ENCODE assay signal across 24 cellular contexts in the genomic region with DNA sequence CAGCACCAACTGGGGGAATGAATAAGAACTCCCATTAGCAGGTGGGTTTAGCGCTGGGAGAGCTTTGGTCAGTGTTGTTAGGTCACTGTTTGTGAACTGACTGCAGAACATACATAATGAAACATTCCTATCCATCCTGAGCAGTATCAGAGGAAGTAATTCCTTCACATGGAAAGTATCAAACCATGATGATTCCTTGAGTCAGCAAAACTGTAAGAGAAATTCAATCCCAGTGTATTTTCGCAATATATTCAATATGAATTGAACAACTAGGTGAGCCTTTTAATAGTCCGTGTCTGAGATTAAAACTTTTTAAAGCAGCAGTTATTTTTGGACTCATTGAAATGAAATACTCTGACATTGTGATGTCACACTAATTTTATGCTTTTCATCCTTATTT. TPM values are rescaled to one million over a fixed set of nuclear protein-coding genes. Genes with fewer than 3 reads are reported as not detected.
DNase-seq lines count a peak whose midpoint lies in the region; ATAC-seq lines count a peak whose summit lies in the region.
"Had no signal": no experiment of that assay in that cellular context is flagged by ENCODE, and none has a peak within 500 bp of the region (broad histone marks: within the 10 kb centered on the region; RNA-seq: fewer than 3 reads in every experiment).

No MANE protein-coding gene starts in this region.

- H3K27ac Mint-ChIP-seq in activated naive CD4-positive, alpha-beta T cell treated with anti-CD3 and anti-CD28 coated beads, Interleukin-2, amount 10 ng/mL, durations not matched to agents 7 days and 5 days: peak overlapping the region; percentile 3
- peak overlapping the region; percentile 12 to 70 (median 42) for H3K27ac Mint-ChIP-seq in CD4-positive, alpha-beta memory T cell
- peak overlapping the region; percentile 9 for H3K27ac Mint-ChIP-seq in T-helper 17 cell
- peak overlapping the region; percentile 78 for H3K27ac Mint-ChIP-seq in memory B cell
- H3K27ac Mint-ChIP-seq: CD14-positive monocyte had no signal

- no peaks in the 10 kb centered on the region for H3K9me3 Mint-ChIP-seq in activated naive CD4-positive, alpha-beta T cell treated with anti-CD3 and anti-CD28 coated beads, Interleukin-2, amount 10 ng/mL, durations not matched to agents 7 days and 5 days
- H3K9me3 Mint-ChIP-seq in CD4-positive, alpha-beta memory T cell: no peaks in the 10 kb centered on the region
- H3K9me3 Mint-ChIP-seq in memory B cell: peaks cover 2% of the 10 kb centered on the region
- H3K9me3 Mint-ChIP-seq: CD14-positive monocyte had no signal

- H3K36me3 Mint-ChIP-seq in activated naive CD4-positive, alpha-beta T cell treated with anti-CD3 and anti-CD28 coated beads, Interleukin-2, amount 10 ng/mL, durations not matched to agents 7 days and 5 days: peaks cover 55% of the 10 kb centered on the region
- peaks cover 37 to 65% of the 10 kb centered on the region in 2 donors for H3K36me3 Mint-ChIP-seq in CD4-positive, alpha-beta memory T cell
- H3K36me3 Mint-ChIP-seq in T-helper 17 cell (ENCODE audit: low read depth): peaks cover 6% of the 10 kb centered on the region
- H3K36me3 Mint-ChIP-seq in memory B cell: peaks cover 21% of the 10 kb centered on the region

- H3K4me3 Mint-ChIP-seq in activated naive CD4-positive, alpha-beta T cell treated with anti-CD3 and anti-CD28 coated beads, Interleukin-2, amount 10 ng/mL, durations not matched to agents 7 days and 5 days: no peak overlapping the region
- no peak overlapping the region for H3K4me3 Mint-ChIP-seq in CD4-positive, alpha-beta memory T cell
- no peak overlapping the region for H3K4me3 Mint-ChIP-seq in T-helper 17 cell
- no peak overlapping the region for H3K4me3 Mint-ChIP-seq in memory B cell
- H3K4me3 Mint-ChIP-seq: CD14-positive monocyte had no signal

- no peak overlapping the region for H3K27ac ChIP-seq in CD4-positive, alpha-beta memory T cell (ENCODE audit: low read depth, low read length)
- H3K27ac ChIP-seq: KMS-11, Peyer's patch had no signal

- peaks cover 62% of the 10 kb centered on the region for H3K36me3 ChIP-seq in CD4-positive, alpha-beta memory T cell (ENCODE audit: insufficient read depth, low read length)

- intact Hi-C loops in CD4-positive, alpha-beta memory T cell (cut with micrococcal nuclease): no loop called here

- ATAC-seq in T-helper 17 cell: no peak
- ATAC-seq in memory B cell (ENCODE audit: low read depth): no peak
- no peak for ATAC-seq in HG02840 (IDR thresholded peaks at IDR 0.05; ENCODE audit: low FRiP score, unreplicated experiment)
- ATAC-seq in HG02763 (IDR thresholded peaks at IDR 0.05; ENCODE audit: unreplicated experiment): no peak
- ATAC-seq: GM12878, HCT116, Right ventricle myocardium inferior had no signal

- no peaks in the 10 kb centered on the region for H3K4me1 ChIP-seq in CD4-positive, alpha-beta memory T cell (ENCODE audit: insufficient read depth, low read length)
- H3K4me1 ChIP-seq: Peyer's patch had no signal

- DNase-seq in activated naive CD4-positive, alpha-beta T cell treated with anti-CD3 and anti-CD28 coated beads, Interleukin-2, amount 10 ng/mL, durations not matched to agents 7 days and 5 days: no peak
- no peak for DNase-seq in activated naive CD4-positive, alpha-beta T cell treated with Interleukin-2 at 50 U/mL for 16 hours
- no peak for DNase-seq in CD4-positive, alpha-beta memory T cell
- DNase-seq in T-helper 17 cell: no peak
- DNase-seq in memory B cell (ENCODE audit: low spot score in 2 of 2): no peak
- DNase-seq: AML-193; DMS153; GF-D8; GOT3; MV-4-11; NCI-H187; NCI-H2107; NCI-H510A; NCI-H748 treated with DMSO at 0.1 percent for 48 hours; NK-92 treated with Interleukin-12 subunit alpha and Interleukin-12 subunit beta, amount 100 ng/mL, for 24 hours; Peyer's patch had no signal

- H3K9me3 ChIP-seq in CD4-positive, alpha-beta memory T cell (ENCODE audit: control insufficient read depth in 1 of 2, low read length in 2 of 2): no peaks in the 10 kb centered on the region
- no peaks in the 10 kb centered on the region for H3K9me3 ChIP-seq in T-helper 17 cell (ENCODE audit: control insufficient read depth, low read length, poor library complexity, severe bottlenecking)
- H3K9me3 ChIP-seq: Peyer's patch had no signal

- POLR2A ChIA-PET in CD4-positive, alpha-beta memory T cell (lab: Charles Lee; ENCODE audit: partially characterized antibody): no interaction called here

- H3K4me3 ChIP-seq in CD4-positive, alpha-beta memory T cell (ENCODE audit: low read length in 2 of 2): no peak overlapping the region
- H3K4me3 ChIP-seq: GM12878, Peyer's patch had no signal

- CTCF ChIA-PET in activated naive CD4-positive, alpha-beta T cell treated with anti-CD3 and anti-CD28 coated beads, Interleukin-2, amount 10 ng/mL, durations not matched to agents 7 days and 5 days (lab: Charles Lee): interaction anchor here (0.9 kb wide), 1 partner anchor 16 kb away, joined by 3 read pairs; no protein-coding TSS in a partner anchor
- CTCF ChIA-PET in CD4-positive, alpha-beta memory T cell (lab: Charles Lee; ENCODE audit: partially characterized antibody): interaction anchor here (0.8 kb wide), 1 partner anchor 24 kb away, joined by 3 read pairs; no protein-coding TSS in a partner anchor

- H3K27me3 ChIP-seq in CD4-positive, alpha-beta memory T cell (ENCODE audit: insufficient read depth, low read length): no peaks in the 10 kb centered on the region
- H3K27me3 ChIP-seq: Peyer's patch had no signal

- no peaks in the 10 kb centered on the region for H3K4me1 Mint-ChIP-seq in activated naive CD4-positive, alpha-beta T cell treated with anti-CD3 and anti-CD28 coated beads, Interleukin-2, amount 10 ng/mL, durations not matched to agents 7 days and 5 days
- H3K4me1 Mint-ChIP-seq in CD4-positive, alpha-beta memory T cell: peaks cover 0 to 7% (median 4%) of the 10 kb centered on the region in 4 donors
- peaks cover 4% of the 10 kb centered on the region for H3K4me1 Mint-ChIP-seq in T-helper 17 cell
- H3K4me1 Mint-ChIP-seq in memory B cell: peaks cover 2% of the 10 kb centered on the region
- H3K4me1 Mint-ChIP-seq: CD14-positive monocyte had no signal

- H3K27me3 Mint-ChIP-seq in activated naive CD4-positive, alpha-beta T cell treated with anti-CD3 and anti-CD28 coated beads, Interleukin-2, amount 10 ng/mL, durations not matched to agents 7 days and 5 days: no peaks in the 10 kb centered on the region
- no peaks in the 10 kb centered on the region for H3K27me3 Mint-ChIP-seq in CD4-positive, alpha-beta memory T cell
- H3K27me3 Mint-ChIP-seq in T-helper 17 cell (no peaks in the 10 kb centered on the region), memory B cell (no peaks in the 10 kb centered on the region)

RNA-seq across cellular contexts. Expression of gene TTC36, which starts 42.9 kb away (rescaled TPM):
- total RNA-seq in CD4-positive, alpha-beta memory T cell: 1 to 10 TPM; 1.1 to 1.2 TPM
- polyA plus RNA-seq in CD4-positive, alpha-beta memory T cell: under 1 TPM; 0.39 to 0.49 TPM
- total RNA-seq in T-helper 17 cell: under 1 TPM in 1 of 2 donors, not detected in 1; 0.55 TPM
- total RNA-seq: GM12878, SK-MEL-5 had no signal
- polyA plus RNA-seq: CD14-positive monocyte had no signal

RNA-seq across cellular contexts. Expression of gene TMEM25, which starts 46.6 kb away (rescaled TPM):
- total RNA-seq in CD4-positive, alpha-beta memory T cell: 10 to 100 TPM; 19.5 to 20.0 TPM
- 10 to 100 TPM; 16.5 to 26.5 TPM for polyA plus RNA-seq in CD4-positive, alpha-beta memory T cell
- 1 to 10 TPM; 9.2 to 10.0 TPM for total RNA-seq in T-helper 17 cell
- total RNA-seq: SK-MEL-5 had no signal
- polyA plus RNA-seq: CD14-positive monocyte had no signal

RNA-seq across cellular contexts. Expression of gene KMT2A, which starts 48.1 kb away (rescaled TPM):
- 100 to 1,000 TPM; 185 to 202 TPM for total RNA-seq in CD4-positive, alpha-beta memory T cell
- 10 to 100 TPM in 1 of 2 donors, 1 to 10 TPM in 1; 4.6 to 51.9 TPM for polyA plus RNA-seq in CD4-positive, alpha-beta memory T cell
- 100 to 1,000 TPM; 156 to 178 TPM for total RNA-seq in T-helper 17 cell

Comparison
In these comparisons a context has a peak if more than half of its experiments do, and no peak if none do; other contexts are left out.
1. H3K27ac Mint-ChIP-seq: peak in every context shown above with its lines; median percentile 78 in memory B cell; 42 in CD4-positive, alpha-beta memory T cell; 9 in T-helper 17 cell; 3 in activated naive CD4-positive, alpha-beta T cell treated with anti-CD3 and anti-CD28 coated beads, Interleukin-2, amount 10 ng/mL, durations not matched to agents 7 days and 5 days.